In genomic region chrX:39774804-39775112, GRCh38 we compare ENCODE assay signal across 18 cellular contexts.
A peak's percentile ranks its signal among the peaks of the same experiment; 100 is the strongest.
DNase-seq lines count a peak whose midpoint lies in the region; ATAC-seq and TF ChIP-seq lines count a peak whose summit lies in the region.
"Had no signal": no experiment of that assay in that cellular context is flagged by ENCODE, and none has a peak within 500 bp of the region (broad histone marks: within the 10 kb centered on the region; RNA-seq: fewer than 3 reads in every experiment).

No MANE protein-coding gene starts in this region.

- no CpG with 5 or more reads among the region's 1 CpG for WGBS in mesendoderm (ENCODE audit: extremely low coverage, insufficient coverage, low lambda C conversion rate)

- CTCF ChIA-PET in activated CD8-positive, alpha-beta memory T cell treated with anti-CD3 and anti-CD28 coated beads, Interleukin-2, amount 10 ng/mL, durations not matched to agents 7 days and 5 days (lab: Charles Lee): no interaction called here

- H3K27me3 Mint-ChIP-seq in activated CD8-positive, alpha-beta memory T cell treated with anti-CD3 and anti-CD28 coated beads, Interleukin-2, amount 10 ng/mL, durations not matched to agents 7 days and 5 days: no peaks in the 10 kb centered on the region
- peaks cover 14% of the 10 kb centered on the region for H3K27me3 Mint-ChIP-seq in GM23338 (ENCODE audit: insufficient read depth, low read depth, poor library complexity)
- no peaks in the 10 kb centered on the region for H3K27me3 Mint-ChIP-seq in activated T-helper 2 cell treated with anti-CD3 and anti-CD28 coated beads, Interferon-gamma antibody, Interleukin-2, Interleukin-4, amounts not matched to agents 10 μg/mL and 5 μg/mL and 100 μg/mL, durations not matched to agents 14 hours and 24 hours and 36 hours (ENCODE audit: low read depth)

- H3K79me2 ChIP-seq in GM23338 (replicated peaks; ENCODE audit: insufficient read depth) (no peaks in the 10 kb centered on the region), mesendoderm (ENCODE audit: control insufficient read depth, insufficient read depth, low read length) (no peaks in the 10 kb centered on the region)

- H3K27me3 ChIP-seq in GM23338 (ENCODE audit: insufficient read depth) (no peaks in the 10 kb centered on the region), mesendoderm (ENCODE audit: insufficient read depth, low read length, poor library complexity) (no peaks in the 10 kb centered on the region)
- H3K27me3 ChIP-seq: neutrophil, spleen had no signal

- H3K4me1 Mint-ChIP-seq in activated CD8-positive, alpha-beta memory T cell treated with anti-CD3 and anti-CD28 coated beads, Interleukin-2, amount 10 ng/mL, durations not matched to agents 7 days and 5 days: peaks cover 48% of the 10 kb centered on the region
- peaks cover 47% of the 10 kb centered on the region for H3K4me1 Mint-ChIP-seq in GM23338
- H3K4me1 Mint-ChIP-seq in activated T-helper 2 cell treated with anti-CD3 and anti-CD28 coated beads, Interferon-gamma antibody, Interleukin-2, Interleukin-4, amounts not matched to agents 10 μg/mL and 5 μg/mL and 100 μg/mL, durations not matched to agents 14 hours and 24 hours and 36 hours (ENCODE audit: low read depth): peaks cover 54% of the 10 kb centered on the region

- no peak overlapping the region for H2BK120ac ChIP-seq in mesendoderm (ENCODE audit: low read depth, low read length)

- H3K4me3 ChIP-seq in GM23338 (no peak overlapping the region), mesendoderm (ENCODE audit: low read length) (no peak overlapping the region)
- H3K4me3 ChIP-seq: SK-N-MC had no signal

- no peaks in the 10 kb centered on the region for H3K36me3 ChIP-seq in GM23338 (ENCODE audit: insufficient read depth)
- H3K36me3 ChIP-seq in mesendoderm (ENCODE audit: control insufficient read depth, insufficient read depth, low read length): no peaks in the 10 kb centered on the region
- H3K36me3 ChIP-seq: neutrophil, spleen had no signal

- no peak overlapping the region for H3K27ac ChIP-seq in GM23338 (ENCODE audit: low read depth)
- no peak overlapping the region for H3K27ac ChIP-seq in mesendoderm (ENCODE audit: low read depth, low read length)
- H3K27ac ChIP-seq: neutrophil, SK-N-MC had no signal

- H2BK5ac ChIP-seq in mesendoderm (ENCODE audit: low read length): no peak overlapping the region

- H3K56ac ChIP-seq in mesendoderm (ENCODE audit: low read length): no peak overlapping the region

- no peaks in the 10 kb centered on the region for H3K79me1 ChIP-seq in mesendoderm (ENCODE audit: low read length)

- H3K9ac ChIP-seq in mesendoderm (ENCODE audit: low read length): no peak overlapping the region

- 0 out of 2 replicates have a peak overlapping the region, but pooled peaks have one; percentile 27 for H3K4me2 ChIP-seq in GM23338
- H3K4me2 ChIP-seq in mesendoderm (ENCODE audit: low read length): no peak overlapping the region

- no peak for DNase-seq in activated CD8-positive, alpha-beta memory T cell treated with anti-CD3 and anti-CD28 coated beads, Interleukin-2, amount 10 ng/mL, durations not matched to agents 7 days and 5 days
- no peak for DNase-seq in activated CD8-positive, alpha-beta memory T cell treated with anti-CD3 and anti-CD28 coated beads, Interleukin-2, amount 50 U/mL, for 4 hours
- no peak for DNase-seq in GM23338 (ENCODE audit: low spot score)
- no peak for DNase-seq in activated T-helper 2 cell treated with anti-CD3 and anti-CD28 coated beads, Interferon-gamma antibody, Interleukin-2, Interleukin-4, amounts not matched to agents 10 μg/mL and 5 μg/mL and 100 μg/mL, durations not matched to agents 14 hours and 24 hours and 36 hours (ENCODE audit: low spot score)
- no peak for DNase-seq in mesendoderm
- DNase-seq in GDM1 (lab: John Stamatoyannopoulos, UW): no peak
- no peak for DNase-seq in cortex of kidney (lab: John Stamatoyannopoulos, UW)
- DNase-seq: DND-41; head of caudate nucleus; immature natural killer cell; NCI-H1048; NCI-H2081; NCI-H446 treated with DMSO at 0.1 percent for 48 hours; NK-92 treated with Interleukin-12 subunit alpha and Interleukin-12 subunit beta, amount 100 ng/mL, for 24 hours had no signal

- H3K4me3 Mint-ChIP-seq in activated CD8-positive, alpha-beta memory T cell treated with anti-CD3 and anti-CD28 coated beads, Interleukin-2, amount 10 ng/mL, durations not matched to agents 7 days and 5 days: peak overlapping the region; percentile 69
- no peak overlapping the region for H3K4me3 Mint-ChIP-seq in GM23338
- peak overlapping the region; percentile 63 for H3K4me3 Mint-ChIP-seq in activated T-helper 2 cell treated with anti-CD3 and anti-CD28 coated beads, Interferon-gamma antibody, Interleukin-2, Interleukin-4, amounts not matched to agents 10 μg/mL and 5 μg/mL and 100 μg/mL, durations not matched to agents 14 hours and 24 hours and 36 hours (ENCODE audit: low read depth)
- H3K4me3 Mint-ChIP-seq: immature natural killer cell had no signal

- H3K18ac ChIP-seq in mesendoderm (ENCODE audit: low read length): peak overlapping the region; percentile 68

- H3K9me3 Mint-ChIP-seq in activated CD8-positive, alpha-beta memory T cell treated with anti-CD3 and anti-CD28 coated beads, Interleukin-2, amount 10 ng/mL, durations not matched to agents 7 days and 5 days (ENCODE audit: low read depth): peaks cover 2% of the 10 kb centered on the region
- H3K9me3 Mint-ChIP-seq in GM23338: peaks cover 4% of the 10 kb centered on the region
- peaks cover 6% of the 10 kb centered on the region for H3K9me3 Mint-ChIP-seq in activated T-helper 2 cell treated with anti-CD3 and anti-CD28 coated beads, Interferon-gamma antibody, Interleukin-2, Interleukin-4, amounts not matched to agents 10 μg/mL and 5 μg/mL and 100 μg/mL, durations not matched to agents 14 hours and 24 hours and 36 hours
- H3K9me3 Mint-ChIP-seq: immature natural killer cell had no signal

- intact Hi-C loops in activated T-helper 2 cell treated with anti-CD3 and anti-CD28 coated beads, Interferon-gamma antibody, Interleukin-2, Interleukin-4, amounts not matched to agents 10 μg/mL and 5 μg/mL and 100 μg/mL, durations not matched to agents 14 hours and 24 hours and 36 hours (cut with micrococcal nuclease): loop anchor here (1.0 to 10.0 kb wide), 9 partner anchors 8 to 970 kb away; partner anchors contain the start of gene MID1IP1

- no peaks in the 10 kb centered on the region for H4K20me1 ChIP-seq in GM23338 (replicated peaks; ENCODE audit: insufficient read depth)

- H3K4ac ChIP-seq in mesendoderm (ENCODE audit: low read depth, low read length): no peak overlapping the region

- no peak overlapping the region for H4K8ac ChIP-seq in mesendoderm (ENCODE audit: low read depth, low read length)

- TF ChIP-seq CTCF in GM23338 (conservative IDR thresholded peaks at IDR 0.05; ENCODE audit: low read depth in 2 of 2): no peak

- no peak overlapping the region for H3K23ac ChIP-seq in mesendoderm (ENCODE audit: low read length)

- H3F3A ChIP-seq in GM23338 (replicated peaks; ENCODE audit: low read depth): peaks cover 7% of the 10 kb centered on the region; the same call in 1 of the 2 replicates

- no peak for ATAC-seq in activated CD8-positive, alpha-beta memory T cell treated with anti-CD3 and anti-CD28 coated beads, Interleukin-2, amount 10 ng/mL, durations not matched to agents 7 days and 5 days
- ATAC-seq in GM23338: no peak
- no peak for ATAC-seq in GM18870 (IDR thresholded peaks at IDR 0.05; ENCODE audit: unreplicated experiment)

- H3K36me3 Mint-ChIP-seq in activated CD8-positive, alpha-beta memory T cell treated with anti-CD3 and anti-CD28 coated beads, Interleukin-2, amount 10 ng/mL, durations not matched to agents 7 days and 5 days: no peaks in the 10 kb centered on the region
- peaks cover 2% of the 10 kb centered on the region; the same call in 2 of the 3 replicates for H3K36me3 Mint-ChIP-seq in GM23338 (ENCODE audit: low read depth)
- H3K36me3 Mint-ChIP-seq in activated T-helper 2 cell treated with anti-CD3 and anti-CD28 coated beads, Interferon-gamma antibody, Interleukin-2, Interleukin-4, amounts not matched to agents 10 μg/mL and 5 μg/mL and 100 μg/mL, durations not matched to agents 14 hours and 24 hours and 36 hours (ENCODE audit: low read depth): no peaks in the 10 kb centered on the region

- no peak overlapping the region for H4K5ac ChIP-seq in mesendoderm (ENCODE audit: low read length)

- H3K4me1 ChIP-seq in GM23338 (ENCODE audit: insufficient read depth) (peaks cover 32% of the 10 kb centered on the region), mesendoderm (ENCODE audit: control insufficient read depth, low read depth, low read length) (no peaks in the 10 kb centered on the region)

- H3K27ac Mint-ChIP-seq in activated CD8-positive, alpha-beta memory T cell treated with anti-CD3 and anti-CD28 coated beads, Interleukin-2, amount 10 ng/mL, durations not matched to agents 7 days and 5 days: peak overlapping the region; percentile 93
- H3K27ac Mint-ChIP-seq in GM23338: no peak overlapping the region
- peak overlapping the region; percentile 99 for H3K27ac Mint-ChIP-seq in activated T-helper 2 cell treated with anti-CD3 and anti-CD28 coated beads, Interferon-gamma antibody, Interleukin-2, Interleukin-4, amounts not matched to agents 10 μg/mL and 5 μg/mL and 100 μg/mL, durations not matched to agents 14 hours and 24 hours and 36 hours
- H3K27ac Mint-ChIP-seq: immature natural killer cell had no signal

- H3K9me2 ChIP-seq in GM23338 (ENCODE audit: insufficient read depth): no peaks in the 10 kb centered on the region

- H2BK15ac ChIP-seq in mesendoderm (replicated peaks; ENCODE audit: low read depth): no peak overlapping the region

- H2AK5ac ChIP-seq in mesendoderm (ENCODE audit: low read length): no peak overlapping the region

- H2AFZ ChIP-seq in GM23338: no peak overlapping the region

TF ChIP-seq in GM23338, 12 proteins besides CTCF, POLR2A, EP300 and RAD21 (continues in another document):
- TF ChIP-seq STAT1 (IDR thresholded peaks at IDR 0.05; ENCODE audit: unreplicated experiment) (no peak), POLR2AphosphoS5 (IDR thresholded peaks at IDR 0.05; ENCODE audit: low read depth) (no peak), EZH2 (IDR thresholded peaks at IDR 0.05; ENCODE audit: low read depth, unreplicated experiment) (no peak), CREB1 (CRISPR knock-in tag; IDR thresholded peaks at IDR 0.05; ENCODE audit: low read depth) (no peak), EZH2phosphoT487 (IDR thresholded peaks at IDR 0.05; ENCODE audit: unreplicated experiment) (no peak), ETS1 (IDR thresholded peaks at IDR 0.05) (no peak), ZNF114 (CRISPR knock-in tag; IDR thresholded peaks at IDR 0.05) (no peak), NANOG (IDR thresholded peaks at IDR 0.05; ENCODE audit: borderline replicate concordance) (no peak)
